ENCODE assay signal across 13 cellular contexts in genomic region chr7:113071465-113071864, GRCh38. TPM values are rescaled to one million over a fixed set of nuclear protein-coding genes. Genes with fewer than 3 reads are reported as not detected.
DNase-seq lines count a peak whose midpoint lies in the region; ATAC-seq and TF ChIP-seq lines count a peak whose summit lies in the region.
"Had no signal": no experiment of that assay in that cellular context is flagged by ENCODE, and none has a peak within 500 bp of the region (broad histone marks: within the 10 kb centered on the region; RNA-seq: fewer than 3 reads in every experiment).

No MANE protein-coding gene starts in this region.

- no peaks in the 10 kb centered on the region for H3K36me3 Mint-ChIP-seq in activated naive CD8-positive, alpha-beta T cell treated with anti-CD3 and anti-CD28 coated beads, Interleukin-2, amount 50 U/mL, for 24 hours (ENCODE audit: low read depth)
- H3K36me3 Mint-ChIP-seq: CD4-positive, alpha-beta memory T cell had no signal

- DNase-seq in GM03348 (ENCODE audit: low spot score) (peak; percentile 13), NAMALWA (ENCODE audit: low spot score) (peak; percentile 53), fibroblast of the aortic adventitia (ENCODE audit: low read depth) (peak; percentile 38), NCI-H2107 treated with DMSO at 0.1 percent for 48 hours (lab: John Stamatoyannopoulos, UW; ENCODE audit: unreplicated experiment) (no peak)
- no peak for DNase-seq in activated naive CD8-positive, alpha-beta T cell treated with anti-CD3 and anti-CD28 coated beads, Interleukin-2, amount 50 U/mL, for 24 hours
- no peak for DNase-seq in central memory CD4-positive, alpha-beta T cell
- DNase-seq: activated T-cell treated with anti-CD3 and anti-CD28 coated beads, Interleukin-2, amount 50 U/mL, for 72 hours; CD4-positive, alpha-beta memory T cell; NCI-H82 had no signal

- ATAC-seq in HG02588 (IDR thresholded peaks at IDR 0.05; ENCODE audit: unreplicated experiment) (peak; percentile 47), GM18520 (IDR thresholded peaks at IDR 0.05; ENCODE audit: unreplicated experiment) (no peak)
- no peak for ATAC-seq in activated naive CD8-positive, alpha-beta T cell treated with anti-CD3 and anti-CD28 coated beads, Interleukin-2, amount 50 U/mL, for 24 hours
- ATAC-seq: activated T-cell treated with anti-CD3 and anti-CD28 coated beads, Interleukin-2, amount 50 U/mL, for 72 hours had no signal

- H3K4me3 Mint-ChIP-seq in activated naive CD8-positive, alpha-beta T cell treated with anti-CD3 and anti-CD28 coated beads, Interleukin-2, amount 50 U/mL, for 24 hours: no peak overlapping the region
- H3K4me3 Mint-ChIP-seq: activated T-cell treated with anti-CD3 and anti-CD28 coated beads, Interleukin-2, amount 50 U/mL, for 72 hours; CD4-positive, alpha-beta memory T cell had no signal

- no peak overlapping the region for H3K4me3 ChIP-seq in fibroblast of the aortic adventitia (ENCODE audit: low read depth, low read length)
- H3K4me3 ChIP-seq: HAP-1 had no signal

- no peak overlapping the region for H3K27ac Mint-ChIP-seq in activated naive CD8-positive, alpha-beta T cell treated with anti-CD3 and anti-CD28 coated beads, Interleukin-2, amount 50 U/mL, for 24 hours
- H3K27ac Mint-ChIP-seq: activated T-cell treated with anti-CD3 and anti-CD28 coated beads, Interleukin-2, amount 50 U/mL, for 72 hours; CD4-positive, alpha-beta memory T cell had no signal

- H3K9me3 Mint-ChIP-seq in activated naive CD8-positive, alpha-beta T cell treated with anti-CD3 and anti-CD28 coated beads, Interleukin-2, amount 50 U/mL, for 24 hours: no peaks in the 10 kb centered on the region
- H3K9me3 Mint-ChIP-seq: activated T-cell treated with anti-CD3 and anti-CD28 coated beads, Interleukin-2, amount 50 U/mL, for 72 hours; CD4-positive, alpha-beta memory T cell had no signal

- H3K4me1 Mint-ChIP-seq in activated naive CD8-positive, alpha-beta T cell treated with anti-CD3 and anti-CD28 coated beads, Interleukin-2, amount 50 U/mL, for 24 hours: no peaks in the 10 kb centered on the region
- H3K4me1 Mint-ChIP-seq: CD4-positive, alpha-beta memory T cell had no signal

- H3K27me3 Mint-ChIP-seq in activated naive CD8-positive, alpha-beta T cell treated with anti-CD3 and anti-CD28 coated beads, Interleukin-2, amount 50 U/mL, for 24 hours: peaks cover 8% of the 10 kb centered on the region

- no peak for TF ChIP-seq CTCF in fibroblast of the aortic adventitia (IDR thresholded peaks at IDR 0.05; ENCODE audit: insufficient read depth, low read length)

RNA-seq across cellular contexts. Expression of gene GPR85, which starts 15.2 kb away (rescaled TPM):
- 2.4 and 5.0 TPM in 2 replicates for total RNA-seq in fibroblast of the aortic adventitia (ENCODE audit: low replicate concordance)
- total RNA-seq: activated T-cell treated with anti-CD3 and anti-CD28 coated beads, Interleukin-2, amount 50 U/mL, for 72 hours; CD4-positive, alpha-beta memory T cell; T-helper 2 cell treated with Interferon-gamma antibody and Interleukin-4, amounts not matched to agents 100 ng/mL and 5 ng/mL, for 36 hours had no signal

RNA-seq across cellular contexts. Expression of gene SMIM30, which starts 46.9 kb away (rescaled TPM):
- 25.3 and 124 TPM in 2 replicates for total RNA-seq in fibroblast of the aortic adventitia (ENCODE audit: low replicate concordance)

Comparison
In these comparisons a context has a peak if more than half of its experiments do, and no peak if none do; other contexts are left out.
1. DNase-seq: peak in GM03348 (single experiment), NAMALWA (single experiment) and fibroblast of the aortic adventitia (single experiment); none in activated naive CD8-positive, alpha-beta T cell treated with anti-CD3 and anti-CD28 coated beads, Interleukin-2, amount 50 U/mL, for 24 hours (single experiment), central memory CD4-positive, alpha-beta T cell (single experiment) and NCI-H2107 treated with DMSO at 0.1 percent for 48 hours (single experiment).